11 cellular contexts compared by ENCODE assay signal in genomic region chr2:205731521-205731965, GRCh38. TPM values are rescaled to one million over a fixed set of nuclear protein-coding genes. Genes with fewer than 3 reads are reported as not detected.
DNase-seq lines count a peak whose midpoint lies in the region; ATAC-seq and TF ChIP-seq lines count a peak whose summit lies in the region.
"Had no signal": no experiment of that assay in that cellular context is flagged by ENCODE, and none has a peak within 500 bp of the region (broad histone marks: within the 10 kb centered on the region; RNA-seq: fewer than 3 reads in every experiment).

No MANE protein-coding gene starts in this region.

- H3K4me3 Mint-ChIP-seq in chondrocyte (ENCODE audit: unreplicated experiment), result no peak overlapping the region

- H3K4me1 Mint-ChIP-seq in chondrocyte (ENCODE audit: low read depth), result peaks cover 51% of the 10 kb centered on the region

- peaks cover 16 to 25% of the 10 kb centered on the region in 2 experiments for H3K36me3 ChIP-seq in trophoblast cell (ENCODE audit: control insufficient read depth in 1 of 2, insufficient read depth in 2 of 2, low read length in 2 of 2)

- no peaks in the 10 kb centered on the region for H3K27me3 Mint-ChIP-seq in chondrocyte (ENCODE audit: low read depth)

- no peaks in the 10 kb centered on the region for H3K27me3 ChIP-seq in trophoblast cell (ENCODE audit: insufficient read depth, low read length)

- H3K9me3 Mint-ChIP-seq in chondrocyte (ENCODE audit: low read depth), result no peaks in the 10 kb centered on the region
- H3K9me3 Mint-ChIP-seq: neural crest cell had no signal

- peaks cover 15% of the 10 kb centered on the region for H3K36me3 Mint-ChIP-seq in chondrocyte (ENCODE audit: low read depth)

- H3K14ac ChIP-seq in trophoblast cell (ENCODE audit: low read length), result no peak overlapping the region

- no peak overlapping the region for H3K27ac ChIP-seq in trophoblast cell (ENCODE audit: low read depth, low read length)

- peak overlapping the region; percentile 26 for H2AK5ac ChIP-seq in trophoblast cell (ENCODE audit: low read length)

- peaks cover 3% of the 10 kb centered on the region for H3K79me2 ChIP-seq in trophoblast cell (ENCODE audit: control insufficient read depth, insufficient read depth, low read length, poor library complexity)

- H4K91ac ChIP-seq in trophoblast cell (ENCODE audit: low read depth, low read length), result no peak overlapping the region

- H3K4me3 ChIP-seq in trophoblast cell (ENCODE audit: low read depth, low read length), result no peak overlapping the region

- H3K9me3 ChIP-seq in trophoblast cell (ENCODE audit: insufficient read depth, low read depth, low read length), result no peaks in the 10 kb centered on the region

- no peak overlapping the region for H3K4me2 ChIP-seq in trophoblast cell (ENCODE audit: low read length)

- no peak overlapping the region for H3K9ac ChIP-seq in trophoblast cell (ENCODE audit: low read length)

- peaks cover 14 to 15% of the 10 kb centered on the region in 2 experiments for H3K4me1 ChIP-seq in trophoblast cell (ENCODE audit: control insufficient read depth in 1 of 2, insufficient read depth in 2 of 2, low read length in 2 of 2)

- TF ChIP-seq CTCF in chondrocyte (IDR thresholded peaks at IDR 0.05), result no peak

- peak overlapping the region; percentile 94 for H3K27ac Mint-ChIP-seq in chondrocyte (ENCODE audit: unreplicated experiment)

- peak; percentile 56 for ATAC-seq in GM18520 (IDR thresholded peaks at IDR 0.05; ENCODE audit: unreplicated experiment)
- ATAC-seq in HG02852 (IDR thresholded peaks at IDR 0.05; ENCODE audit: unreplicated experiment), result peak; percentile 96

- H2BK120ac ChIP-seq in trophoblast cell (ENCODE audit: insufficient read depth, low read length, poor library complexity), result no peak overlapping the region

- no CpG with 5 or more reads among the region's 5 CpGs for WGBS in trophoblast cell (ENCODE audit: extremely low coverage, insufficient coverage, insufficient read length)

- no peak overlapping the region for H3K18ac ChIP-seq in trophoblast cell (ENCODE audit: low read length)

- no peak overlapping the region for H3K23ac ChIP-seq in trophoblast cell (ENCODE audit: low read length)

- H3K4ac ChIP-seq in trophoblast cell (ENCODE audit: low read depth, low read length), result no peak overlapping the region

- DNase-seq in chondrocyte (ENCODE audit: low spot score) (no peak), trophoblast cell (peak; percentile 22 to 74), Ammon's horn (ENCODE audit: low spot score) (no peak), SK-N-DZ (ENCODE audit: low spot score) (no peak), NCI-H82 treated with DMSO at 0.1 percent for 48 hours (lab: John Stamatoyannopoulos, UW; ENCODE audit: unreplicated experiment) (no peak), HPDE6-E6E7 (ENCODE audit: extremely low spot score) (no peak)
- DNase-seq: NCI-H1694, SW 1271 had no signal

- H2BK12ac ChIP-seq in trophoblast cell (ENCODE audit: low read length), result peak overlapping the region; percentile 18

- H4K12ac ChIP-seq in trophoblast cell (ENCODE audit: low read depth, low read length), result no peak overlapping the region

- peaks cover 7% of the 10 kb centered on the region for H3K79me1 ChIP-seq in trophoblast cell (ENCODE audit: low read length)

- no peak overlapping the region for H2AFZ ChIP-seq in trophoblast cell (ENCODE audit: insufficient read depth, low read length, poor library complexity)

- no peak overlapping the region for H2BK5ac ChIP-seq in trophoblast cell (ENCODE audit: low read depth, low read length, poor library complexity)

- H4K8ac ChIP-seq in trophoblast cell (ENCODE audit: low read depth, low read length), result no peak overlapping the region

RNA-seq across cellular contexts. Expression of gene NRP2, which starts 49.2 kb away (rescaled TPM):
- total RNA-seq in chondrocyte, result 31.7 to 83.7 TPM (median 34.5 TPM) in 3 replicates
- polyA plus RNA-seq in trophoblast cell (2013), result 51.2 and 55.2 TPM in 2 replicates
- 47.9 and 51.4 TPM in 2 replicates for polyA plus RNA-seq in SK-N-DZ (2014; cell fraction: cytosol; rRNA removed)
- 28.9 and 30.8 TPM in 2 replicates for polyA plus RNA-seq in SK-N-DZ (2014; cell fraction: nucleus; rRNA removed)

Comparison
In these comparisons a context has a peak if more than half of its experiments do, and no peak if none do; other contexts are left out.
1. DNase-seq: peak in trophoblast cell (2 of 2); none in chondrocyte (single experiment), Ammon's horn (single experiment), SK-N-DZ (single experiment), NCI-H82 treated with DMSO at 0.1 percent for 48 hours (single experiment) and HPDE6-E6E7 (single experiment).